1 cellular context compared by ENCODE assay signal in the genomic region with DNA sequence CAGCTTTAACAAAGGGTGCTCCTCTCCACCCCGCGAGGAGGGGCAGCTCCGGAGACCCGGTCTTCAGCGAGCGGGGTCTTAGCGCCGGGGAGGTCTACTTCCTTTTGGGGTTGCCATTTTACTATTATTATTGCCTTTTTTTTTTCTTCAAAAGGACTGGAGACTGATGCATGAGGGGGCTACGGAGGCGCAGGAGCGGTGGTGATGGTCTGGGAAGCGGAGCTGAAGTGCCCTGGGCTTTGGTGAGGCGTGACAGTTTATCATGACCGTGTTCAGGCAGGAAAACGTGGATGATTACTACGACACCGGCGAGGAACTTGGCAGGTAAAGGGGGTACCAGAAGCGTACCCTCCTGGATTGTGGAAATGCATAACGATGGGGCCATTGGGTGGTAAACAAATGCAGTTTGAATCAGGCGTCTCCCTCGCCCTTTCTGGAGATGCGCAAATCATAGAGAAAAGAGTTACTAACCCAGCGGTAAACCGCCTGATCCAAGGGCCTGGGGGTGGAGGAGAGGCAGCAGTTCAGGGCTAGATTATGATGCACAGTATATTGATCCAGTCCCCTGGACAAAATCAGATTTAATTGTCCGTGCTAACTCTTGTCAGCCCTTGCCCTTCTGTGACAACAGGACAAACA.
TF ChIP-seq lines count a peak whose summit lies in the region.

No MANE protein-coding gene starts in this region.

TF ChIP-seq in H1, 55 proteins besides CTCF, POLR2A, EP300 and RAD21 (continued from another document):
- TF ChIP-seq NRF1 (IDR thresholded peaks at IDR 0.05; ENCODE audit: low read depth, low read length) (no peak), POU5F1 (IDR thresholded peaks at IDR 0.05; ENCODE audit: low read depth, low read length) (no peak), TAF7 (optimal IDR thresholded peaks at IDR 0.05; ENCODE audit: borderline replicate concordance, low read depth, low read length) (no peak), CHD2 (IDR thresholded peaks at IDR 0.05; ENCODE audit: low read length) (no peak), SIN3A (conservative IDR thresholded peaks at IDR 0.05 in 1 of 2, IDR thresholded peaks at IDR 0.05 in 1 of 2; ENCODE audit: low read depth in 1 of 2, low read length in 2 of 2) (no peak), BRCA1 (IDR thresholded peaks at IDR 0.05; ENCODE audit: low read depth, low read length) (no peak), CTBP2 (IDR thresholded peaks at IDR 0.05; ENCODE audit: borderline replicate concordance, insufficient read depth, insufficient read length, low read length) (no peak), RBBP5 (IDR thresholded peaks at IDR 0.05; ENCODE audit: borderline replicate concordance, low read depth, low read length) (no peak), TBP (IDR thresholded peaks at IDR 0.05; ENCODE audit: low read depth, low read length) (no peak), RNF2 (IDR thresholded peaks at IDR 0.05; ENCODE audit: borderline replicate concordance, low read depth, low read length, missing control alignments, poor library complexity, severe bottlenecking) (no peak), KDM4A (IDR thresholded peaks at IDR 0.05; ENCODE audit: low read depth, low read length, severe bottlenecking) (no peak), ZNF274 (IDR thresholded peaks at IDR 0.05; ENCODE audit: borderline replicate concordance, extremely low read depth, low read length) (no peak), KDM1A (IDR thresholded peaks at IDR 0.05; ENCODE audit: borderline replicate concordance, low read length) (no peak), RXRA (IDR thresholded peaks at IDR 0.05; ENCODE audit: insufficient read depth, low read depth, low read length) (no peak)
- TF ChIP-seq, protein P1, sequence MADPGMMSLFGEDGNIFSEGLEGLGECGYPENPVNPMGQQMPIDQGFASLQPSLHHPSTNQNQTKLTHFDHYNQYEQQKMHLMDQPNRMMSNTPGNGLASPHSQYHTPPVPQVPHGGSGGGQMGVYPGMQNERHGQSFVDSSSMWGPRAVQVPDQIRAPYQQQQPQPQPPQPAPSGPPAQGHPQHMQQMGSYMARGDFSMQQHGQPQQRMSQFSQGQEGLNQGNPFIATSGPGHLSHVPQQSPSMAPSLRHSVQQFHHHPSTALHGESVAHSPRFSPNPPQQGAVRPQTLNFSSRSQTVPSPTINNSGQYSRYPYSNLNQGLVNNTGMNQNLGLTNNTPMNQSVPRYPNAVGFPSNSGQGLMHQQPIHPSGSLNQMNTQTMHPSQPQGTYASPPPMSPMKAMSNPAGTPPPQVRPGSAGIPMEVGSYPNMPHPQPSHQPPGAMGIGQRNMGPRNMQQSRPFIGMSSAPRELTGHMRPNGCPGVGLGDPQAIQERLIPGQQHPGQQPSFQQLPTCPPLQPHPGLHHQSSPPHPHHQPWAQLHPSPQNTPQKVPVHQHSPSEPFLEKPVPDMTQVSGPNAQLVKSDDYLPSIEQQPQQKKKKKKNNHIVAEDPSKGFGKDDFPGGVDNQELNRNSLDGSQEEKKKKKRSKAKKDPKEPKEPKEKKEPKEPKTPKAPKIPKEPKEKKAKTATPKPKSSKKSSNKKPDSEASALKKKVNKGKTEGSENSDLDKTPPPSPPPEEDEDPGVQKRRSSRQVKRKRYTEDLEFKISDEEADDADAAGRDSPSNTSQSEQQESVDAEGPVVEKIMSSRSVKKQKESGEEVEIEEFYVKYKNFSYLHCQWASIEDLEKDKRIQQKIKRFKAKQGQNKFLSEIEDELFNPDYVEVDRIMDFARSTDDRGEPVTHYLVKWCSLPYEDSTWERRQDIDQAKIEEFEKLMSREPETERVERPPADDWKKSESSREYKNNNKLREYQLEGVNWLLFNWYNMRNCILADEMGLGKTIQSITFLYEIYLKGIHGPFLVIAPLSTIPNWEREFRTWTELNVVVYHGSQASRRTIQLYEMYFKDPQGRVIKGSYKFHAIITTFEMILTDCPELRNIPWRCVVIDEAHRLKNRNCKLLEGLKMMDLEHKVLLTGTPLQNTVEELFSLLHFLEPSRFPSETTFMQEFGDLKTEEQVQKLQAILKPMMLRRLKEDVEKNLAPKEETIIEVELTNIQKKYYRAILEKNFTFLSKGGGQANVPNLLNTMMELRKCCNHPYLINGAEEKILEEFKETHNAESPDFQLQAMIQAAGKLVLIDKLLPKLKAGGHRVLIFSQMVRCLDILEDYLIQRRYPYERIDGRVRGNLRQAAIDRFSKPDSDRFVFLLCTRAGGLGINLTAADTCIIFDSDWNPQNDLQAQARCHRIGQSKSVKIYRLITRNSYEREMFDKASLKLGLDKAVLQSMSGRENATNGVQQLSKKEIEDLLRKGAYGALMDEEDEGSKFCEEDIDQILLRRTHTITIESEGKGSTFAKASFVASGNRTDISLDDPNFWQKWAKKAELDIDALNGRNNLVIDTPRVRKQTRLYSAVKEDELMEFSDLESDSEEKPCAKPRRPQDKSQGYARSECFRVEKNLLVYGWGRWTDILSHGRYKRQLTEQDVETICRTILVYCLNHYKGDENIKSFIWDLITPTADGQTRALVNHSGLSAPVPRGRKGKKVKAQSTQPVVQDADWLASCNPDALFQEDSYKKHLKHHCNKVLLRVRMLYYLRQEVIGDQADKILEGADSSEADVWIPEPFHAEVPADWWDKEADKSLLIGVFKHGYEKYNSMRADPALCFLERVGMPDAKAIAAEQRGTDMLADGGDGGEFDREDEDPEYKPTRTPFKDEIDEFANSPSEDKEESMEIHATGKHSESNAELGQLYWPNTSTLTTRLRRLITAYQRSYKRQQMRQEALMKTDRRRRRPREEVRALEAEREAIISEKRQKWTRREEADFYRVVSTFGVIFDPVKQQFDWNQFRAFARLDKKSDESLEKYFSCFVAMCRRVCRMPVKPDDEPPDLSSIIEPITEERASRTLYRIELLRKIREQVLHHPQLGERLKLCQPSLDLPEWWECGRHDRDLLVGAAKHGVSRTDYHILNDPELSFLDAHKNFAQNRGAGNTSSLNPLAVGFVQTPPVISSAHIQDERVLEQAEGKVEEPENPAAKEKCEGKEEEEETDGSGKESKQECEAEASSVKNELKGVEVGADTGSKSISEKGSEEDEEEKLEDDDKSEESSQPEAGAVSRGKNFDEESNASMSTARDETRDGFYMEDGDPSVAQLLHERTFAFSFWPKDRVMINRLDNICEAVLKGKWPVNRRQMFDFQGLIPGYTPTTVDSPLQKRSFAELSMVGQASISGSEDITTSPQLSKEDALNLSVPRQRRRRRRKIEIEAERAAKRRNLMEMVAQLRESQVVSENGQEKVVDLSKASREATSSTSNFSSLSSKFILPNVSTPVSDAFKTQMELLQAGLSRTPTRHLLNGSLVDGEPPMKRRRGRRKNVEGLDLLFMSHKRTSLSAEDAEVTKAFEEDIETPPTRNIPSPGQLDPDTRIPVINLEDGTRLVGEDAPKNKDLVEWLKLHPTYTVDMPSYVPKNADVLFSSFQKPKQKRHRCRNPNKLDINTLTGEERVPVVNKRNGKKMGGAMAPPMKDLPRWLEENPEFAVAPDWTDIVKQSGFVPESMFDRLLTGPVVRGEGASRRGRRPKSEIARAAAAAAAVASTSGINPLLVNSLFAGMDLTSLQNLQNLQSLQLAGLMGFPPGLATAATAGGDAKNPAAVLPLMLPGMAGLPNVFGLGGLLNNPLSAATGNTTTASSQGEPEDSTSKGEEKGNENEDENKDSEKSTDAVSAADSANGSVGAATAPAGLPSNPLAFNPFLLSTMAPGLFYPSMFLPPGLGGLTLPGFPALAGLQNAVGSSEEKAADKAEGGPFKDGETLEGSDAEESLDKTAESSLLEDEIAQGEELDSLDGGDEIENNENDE (IDR thresholded peaks at IDR 0.05; ENCODE audit: insufficient replicate concordance, low read length), result no peak
